In genomic region chr2:200408428-200409311, GRCh38 we compare ENCODE assay signal across 10 cellular contexts.
DNase-seq lines count a peak whose midpoint lies in the region; ATAC-seq, FAIRE-seq and TF ChIP-seq lines count a peak whose summit lies in the region.
"Had no signal": no experiment of that assay in that cellular context is flagged by ENCODE, and none has a peak within 500 bp of the region (broad histone marks: within the 10 kb centered on the region; RNA-seq: fewer than 3 reads in every experiment).

No MANE protein-coding gene starts in this region.

- no peaks in the 10 kb centered on the region for H3K27me3 Mint-ChIP-seq in activated T-helper 2 cell treated with anti-CD3 and anti-CD28 coated beads, Interferon-gamma antibody, Interleukin-2, Interleukin-4, amounts not matched to agents 10 μg/mL and 5 μg/mL and 100 μg/mL, durations not matched to agents 14 hours and 24 hours and 36 hours (ENCODE audit: low read depth)

- DNase-seq in BJ (ENCODE audit: low read depth) (peak; percentile 59), LoVo (ENCODE audit: low spot score) (peak; percentile 61), left lobe of liver (ENCODE audit: low spot score) (no peak), NCI-H1436 treated with DMSO at 0.1 percent for 48 hours (lab: John Stamatoyannopoulos, UW) (no peak), GM12892 (ENCODE audit: insufficient read length) (no peak)
- DNase-seq in activated T-helper 2 cell treated with anti-CD3 and anti-CD28 coated beads, Interferon-gamma antibody, Interleukin-2, Interleukin-4, amounts not matched to agents 10 μg/mL and 5 μg/mL and 100 μg/mL, durations not matched to agents 14 hours and 24 hours and 36 hours (ENCODE audit: low spot score), result no peak
- DNase-seq in activated CD4-positive, CD25-positive, alpha-beta regulatory T cell (lab: John Stamatoyannopoulos, UW), result no peak
- DNase-seq: stimulated activated CD8-positive, alpha-beta memory T cell treated with anti-CD3 and anti-CD28 coated beads, Interleukin-4, amount 100 ng/mL, for 48 hours had no signal

- no peaks in the 10 kb centered on the region for H3K36me3 ChIP-seq in BJ (ENCODE audit: control insufficient read depth, insufficient read depth, low read length)

- peaks cover 49% of the 10 kb centered on the region for H3K4me1 Mint-ChIP-seq in activated T-helper 2 cell treated with anti-CD3 and anti-CD28 coated beads, Interferon-gamma antibody, Interleukin-2, Interleukin-4, amounts not matched to agents 10 μg/mL and 5 μg/mL and 100 μg/mL, durations not matched to agents 14 hours and 24 hours and 36 hours (ENCODE audit: low read depth)

- intact Hi-C loops in activated T-helper 2 cell treated with anti-CD3 and anti-CD28 coated beads, Interferon-gamma antibody, Interleukin-2, Interleukin-4, amounts not matched to agents 10 μg/mL and 5 μg/mL and 100 μg/mL, durations not matched to agents 14 hours and 24 hours and 36 hours (cut with micrococcal nuclease), result loop anchor here (2.0 to 5.0 kb wide), 3 partner anchors 46 to 430 kb away; partner anchors contain the start of gene SPATS2L

- H3K27ac Mint-ChIP-seq in activated T-helper 2 cell treated with anti-CD3 and anti-CD28 coated beads, Interferon-gamma antibody, Interleukin-2, Interleukin-4, amounts not matched to agents 10 μg/mL and 5 μg/mL and 100 μg/mL, durations not matched to agents 14 hours and 24 hours and 36 hours, result peak overlapping the region; percentile 40

- H3K4me3 ChIP-seq in BJ (ENCODE audit: low read depth, low read length), result no peak overlapping the region
- H3K4me3 ChIP-seq: SK-N-MC had no signal

- ATAC-seq in left lobe of liver (peak; percentile 27), GM21381 (IDR thresholded peaks at IDR 0.05; ENCODE audit: unreplicated experiment) (no peak)

- CTCF ChIA-PET in BJ (lab: Yijun Ruan, JAX), result interaction anchor here (0.8 to 2.4 kb wide), 4 partner anchors 46 to 428 kb away, joined by 3 to 10 read pairs (median 4); partner anchors contain the start of gene KCTD18

- no peak for FAIRE-seq in GM12892 (lab: Jason Lieb, UNC)

- POLR2A ChIA-PET in BJ (lab: Charles Lee), result interaction anchor here (0.6 kb wide), 1 partner anchor 402 kb away, joined by 3 read pairs; no protein-coding TSS in a partner anchor

- peaks cover 13% of the 10 kb centered on the region for H3K36me3 Mint-ChIP-seq in activated T-helper 2 cell treated with anti-CD3 and anti-CD28 coated beads, Interferon-gamma antibody, Interleukin-2, Interleukin-4, amounts not matched to agents 10 μg/mL and 5 μg/mL and 100 μg/mL, durations not matched to agents 14 hours and 24 hours and 36 hours (ENCODE audit: low read depth)

- no peak for TF ChIP-seq POLR2A in GM12892 (IDR thresholded peaks at IDR 0.05; ENCODE audit: low read depth, low read length)

- no peaks in the 10 kb centered on the region for H3K9me3 Mint-ChIP-seq in activated T-helper 2 cell treated with anti-CD3 and anti-CD28 coated beads, Interferon-gamma antibody, Interleukin-2, Interleukin-4, amounts not matched to agents 10 μg/mL and 5 μg/mL and 100 μg/mL, durations not matched to agents 14 hours and 24 hours and 36 hours

- H3K27me3 ChIP-seq in BJ (ENCODE audit: control insufficient read depth, insufficient read depth, low read length), result no peaks in the 10 kb centered on the region

- H3K4me3 Mint-ChIP-seq in activated T-helper 2 cell treated with anti-CD3 and anti-CD28 coated beads, Interferon-gamma antibody, Interleukin-2, Interleukin-4, amounts not matched to agents 10 μg/mL and 5 μg/mL and 100 μg/mL, durations not matched to agents 14 hours and 24 hours and 36 hours (ENCODE audit: low read depth), result no peak overlapping the region

- TF ChIP-seq CTCF in BJ (IDR thresholded peaks at IDR 0.05; ENCODE audit: insufficient read depth, low read depth, low read length), result 0 out of 2 replicates have a peak, but pooled peaks have one; percentile 3

Comparison
In these comparisons a context has a peak if more than half of its experiments do, and no peak if none do; other contexts are left out.
1. DNase-seq: peak in BJ (single experiment) and LoVo (single experiment); none in activated T-helper 2 cell treated with anti-CD3 and anti-CD28 coated beads, Interferon-gamma antibody, Interleukin-2, Interleukin-4, amounts not matched to agents 10 μg/mL and 5 μg/mL and 100 μg/mL, durations not matched to agents 14 hours and 24 hours and 36 hours (single experiment), left lobe of liver (single experiment), NCI-H1436 treated with DMSO at 0.1 percent for 48 hours (single experiment), activated CD4-positive, CD25-positive, alpha-beta regulatory T cell (0 of 4) and GM12892 (single experiment).